35 cellular contexts compared by ENCODE assay signal in the genomic region with DNA sequence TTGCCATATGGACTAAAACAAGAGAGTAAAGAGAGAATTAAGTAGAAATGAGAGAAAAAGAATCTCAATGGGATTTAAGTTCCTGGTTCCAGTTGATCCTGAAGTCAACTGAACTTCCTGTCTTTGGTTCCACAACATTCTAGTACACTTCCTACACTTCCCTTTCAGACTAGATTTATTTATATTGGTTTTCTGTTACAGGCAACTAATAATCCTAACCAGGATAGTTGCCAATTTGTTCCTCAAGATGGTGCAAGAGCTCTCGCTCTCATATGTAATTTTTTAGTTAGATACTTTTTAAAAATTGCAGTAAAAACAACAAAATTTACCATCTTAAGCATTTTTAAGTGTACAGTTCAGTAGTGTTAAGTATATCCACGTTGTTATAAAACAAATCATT. TPM values are rescaled to one million over a fixed set of nuclear protein-coding genes. Genes with fewer than 3 reads are reported as not detected.
DNase-seq lines count a peak whose midpoint lies in the region; ATAC-seq, FAIRE-seq and TF ChIP-seq lines count a peak whose summit lies in the region.
"Had no signal": no experiment of that assay in that cellular context is flagged by ENCODE, and none has a peak within 500 bp of the region (broad histone marks: within the 10 kb centered on the region; RNA-seq: fewer than 3 reads in every experiment).

No MANE protein-coding gene starts in this region.

- SMC1A ChIA-PET in GM12878 (lab: Charles Lee; ENCODE audit: uncharacterized antibody, unreplicated experiment): no interaction called here

- H3K4me3 Mint-ChIP-seq in T-helper 17 cell: no peak overlapping the region
- H3K4me3 Mint-ChIP-seq: activated CD8-positive, alpha-beta T cell treated with anti-CD3 and anti-CD28 coated beads, Interleukin-2, amount 10 ng/mL, durations not matched to agents 7 days and 5 days; activated naive CD8-positive, alpha-beta T cell treated with anti-CD3 and anti-CD28 coated beads, Interleukin-2, amount 10 ng/mL, durations not matched to agents 7 days and 5 days; nephron; T-cell had no signal

- intact Hi-C loops in GM12878 (cut with micrococcal nuclease; ENCODE audit: unreplicated experiment): no loop called here

- CTCF ChIA-PET in GM12878 (lab: Yijun Ruan, JAX): interaction anchor here (1.7 kb wide), 1 partner anchor 26 kb away, joined by 3 read pairs; no protein-coding TSS in a partner anchor

- no TSS peak for BruUV-seq in GM12878 (replicated peaks; lab: Mats Ljungman, UMichigan)

- peaks cover 0 to 3% of the 10 kb centered on the region in 2 experiments; a peak in 1 of 4 replicates for H3K27me3 ChIP-seq in GM12878 (replicated peaks in 1 of 2; ENCODE audit: control insufficient read depth in 2 of 2, insufficient read depth in 2 of 2, low read length in 1 of 2)
- H3K27me3 ChIP-seq: BLaER1, ovary, testis, vagina had no signal

- in situ Hi-C loops in GM12878 (cut with MboI): no loop called here

- TF ChIP-seq RAD21 in GM12878 (IDR thresholded peaks at IDR 0.05; ENCODE audit: insufficient read depth, low read depth, low read length): no peak

- POLR2A ChIA-PET in GM12878 (lab: Charles Lee): no interaction called here

- no peaks in the 10 kb centered on the region for H3K79me2 ChIP-seq in GM12878 (ENCODE audit: control insufficient read depth, insufficient read depth, low read length)

- no peak overlapping the region for H3K27ac Mint-ChIP-seq in T-helper 17 cell
- H3K27ac Mint-ChIP-seq: activated CD8-positive, alpha-beta T cell treated with anti-CD3 and anti-CD28 coated beads, Interleukin-2, amount 10 ng/mL, durations not matched to agents 7 days and 5 days; activated naive CD8-positive, alpha-beta T cell treated with anti-CD3 and anti-CD28 coated beads, Interleukin-2, amount 10 ng/mL, durations not matched to agents 7 days and 5 days; nephron; T-cell had no signal

- no peak overlapping the region for H3K27ac ChIP-seq in GM12878 (ENCODE audit: control insufficient read depth, insufficient read depth)
- H3K27ac ChIP-seq: BLaER1, lower lobe of right lung, ovary, PC-9, spleen, testis, vagina had no signal

- H3K9ac ChIP-seq in GM12878 (ENCODE audit: control insufficient read depth, insufficient read depth, low read length): no peak overlapping the region
- H3K9ac ChIP-seq: BLaER1 had no signal

- H3K36me3 Mint-ChIP-seq in T-helper 17 cell (ENCODE audit: low read depth): peaks cover 2% of the 10 kb centered on the region
- H3K36me3 Mint-ChIP-seq: activated naive CD8-positive, alpha-beta T cell treated with anti-CD3 and anti-CD28 coated beads, Interleukin-2, amount 10 ng/mL, durations not matched to agents 7 days and 5 days; T-cell had no signal

- no peak overlapping the region for H2AFZ ChIP-seq in GM12878 (ENCODE audit: control insufficient read depth, low read depth, low read length)
- H2AFZ ChIP-seq: PC-9 had no signal

- no peak overlapping the region for H3K4me3 ChIP-seq in GM12878
- no peak overlapping the region for H3K4me3 ChIP-seq in fibroblast of the aortic adventitia (ENCODE audit: low read depth, low read length)
- H3K4me3 ChIP-seq: BLaER1, K562, lower lobe of right lung, mucosa of descending colon, ovary, PC-9, spleen, testis, vagina had no signal

- DNase-seq in ELR (ENCODE audit: low read depth) (peak; percentile 30), M059J (ENCODE audit: low read depth) (peak; percentile 41), GM12878 (ENCODE audit: low read depth, low spot score) (no peak), fibroblast of the aortic adventitia (ENCODE audit: low read depth) (peak; percentile 47), NCI-H2107 (lab: John Stamatoyannopoulos, UW) (no peak), T-helper 17 cell (no peak), NCI-H1694 treated with DMSO at 0.1 percent for 48 hours (lab: John Stamatoyannopoulos, UW) (no peak), LoVo (ENCODE audit: low spot score) (no peak)
- DNase-seq: activated CD4-positive, CD25-positive, alpha-beta regulatory T cell treated with anti-CD3 and anti-CD28 coated beads, Interleukin-2, amount 50 U/mL, for 72 hours; activated CD8-positive, alpha-beta T cell treated with anti-CD3 and anti-CD28 coated beads, Interleukin-2, amount 10 ng/mL, durations not matched to agents 7 days and 5 days; activated effector memory CD4-positive, alpha-beta T cell treated with anti-CD3 and anti-CD28 coated beads, Interleukin-2, amount 50 U/mL, for 16 hours; activated naive CD8-positive, alpha-beta T cell treated with anti-CD3 and anti-CD28 coated beads, Interleukin-2, amount 10 ng/mL, durations not matched to agents 7 days and 5 days; Caco-2; kidney glomerular epithelial cell; lower lobe of right lung; mucosa of descending colon; NCI-H1048; NCI-H1930; NCI-H226; ovary; retina; SIG-M5; spleen; stimulated activated CD4-positive, alpha-beta T cell treated with anti-CD3 and anti-CD28 coated beads, Interleukin-4, amount 100 ng/mL, for 1 hour; stimulated activated naive CD4-positive, alpha-beta T cell treated with Interleukin-2 at 50 U/mL for 16 hours; T-cell; testis had no signal

- H4K20me1 ChIP-seq in GM12878 (ENCODE audit: control insufficient read depth, insufficient read depth): no peaks in the 10 kb centered on the region
- H4K20me1 ChIP-seq: BLaER1 had no signal

- TF ChIP-seq CTCF in GM12878 (IDR thresholded peaks at IDR 0.05 in 2 of 3, conservative IDR thresholded peaks at IDR 0.05 in 1 of 3; ENCODE audit: control insufficient read depth in 2 of 3, extremely low read depth in 1 of 3, insufficient read depth in 1 of 3, low read depth in 3 of 3, low read length in 3 of 3) (no peak), fibroblast of the aortic adventitia (IDR thresholded peaks at IDR 0.05; ENCODE audit: insufficient read depth, low read length) (no peak)

- peak; percentile 7 for FAIRE-seq in GM12878 (lab: Jason Lieb, UNC)
- FAIRE-seq: GM12892, K562, TTC549 had no signal

- no peak for TF ChIP-seq POLR2A in GM12878 (IDR thresholded peaks at IDR 0.05; ENCODE audit: low read depth, low read length)

- no peak for TF ChIP-seq EP300 in GM12878 (IDR thresholded peaks at IDR 0.05; ENCODE audit: borderline replicate concordance in 1 of 2, control insufficient read depth in 1 of 2, low read depth in 2 of 2, low read length in 2 of 2)

- peaks cover 27% of the 10 kb centered on the region for H3K27me3 Mint-ChIP-seq in T-helper 17 cell

- peaks cover 2% of the 10 kb centered on the region for H3K4me1 Mint-ChIP-seq in T-helper 17 cell
- H3K4me1 Mint-ChIP-seq: T-cell had no signal

- H3K4me2 ChIP-seq in GM12878 (ENCODE audit: control insufficient read depth, insufficient read depth): no peak overlapping the region
- H3K4me2 ChIP-seq: BLaER1, PC-9 had no signal

- H3K4me1 ChIP-seq in GM12878 (ENCODE audit: control insufficient read depth, insufficient read depth, low read length): no peaks in the 10 kb centered on the region
- H3K4me1 ChIP-seq: BLaER1, Caco-2, lower lobe of right lung, spleen, testis had no signal

- RAD21 ChIA-PET in GM12878 (lab: Charles Lee; ENCODE audit: unreplicated experiment): no interaction called here

- 5% methylated on average over 2 of the region's 2 CpGs for WGBS in GM12878 (ENCODE audit: insufficient coverage, insufficient replicate concordance, low lambda C conversion rate, missing lambda C conversion rate)

- no peaks in the 10 kb centered on the region for H3K36me3 ChIP-seq in GM12878 (ENCODE audit: control insufficient read depth in 2 of 2, insufficient read depth in 2 of 2, low read length in 1 of 2)
- H3K36me3 ChIP-seq: BLaER1, lower lobe of right lung, ovary, spleen, vagina had no signal

- no peaks in the 10 kb centered on the region; the same call in 1 of the 3 replicates for H3K9me3 ChIP-seq in GM12878 (replicated peaks; ENCODE audit: control insufficient read depth, insufficient read depth, low read length)
- no peaks in the 10 kb centered on the region for H3K9me3 ChIP-seq in T-helper 17 cell (ENCODE audit: control insufficient read depth, low read length, poor library complexity, severe bottlenecking)
- H3K9me3 ChIP-seq: Caco-2, lower lobe of right lung, mucosa of descending colon, ovary, testis, vagina had no signal

- ATAC-seq in GM12878 (no peak), T-helper 17 cell (no peak)
- ATAC-seq: activated CD8-positive, alpha-beta T cell treated with anti-CD3 and anti-CD28 coated beads, Interleukin-2, amount 10 ng/mL, durations not matched to agents 7 days and 5 days; esophagus mucosa; K562; lower lobe of right lung; mucosa of descending colon; T-cell had no signal

TF ChIP-seq in GM12878, 131 proteins besides CTCF, POLR2A, EP300 and RAD21 (continues in another document):
- TF ChIP-seq NRF1 (conservative IDR thresholded peaks at IDR 0.05; ENCODE audit: low read depth, low read length) (no peak), ZNF207 (IDR thresholded peaks at IDR 0.05; ENCODE audit: borderline replicate concordance) (no peak), CHD1 (IDR thresholded peaks at IDR 0.05; ENCODE audit: low read depth, low read length) (no peak), EGR1 (IDR thresholded peaks at IDR 0.05; ENCODE audit: borderline replicate concordance in 1 of 2, low read depth in 2 of 2, low read length in 2 of 2) (no peak), POLR2AphosphoS2 (IDR thresholded peaks at IDR 0.05; ENCODE audit: low read depth, low read length) (no peak), PAX5 (IDR thresholded peaks at IDR 0.05; ENCODE audit: borderline replicate concordance, low read depth, low read length) (no peak), STAT3 (IDR thresholded peaks at IDR 0.05; ENCODE audit: low read depth, low read length) (no peak), STAT1 (conservative IDR thresholded peaks at IDR 0.05) (no peak), GATAD2B (conservative IDR thresholded peaks at IDR 0.05; ENCODE audit: low read depth) (no peak)

RNA-seq across cellular contexts. Expression of gene TRIM45, which starts 28.8 kb away (rescaled TPM):
- total RNA-seq in M059J (2014; rRNA removed; shearing (Covaris generic)): 1.5 and 4.2 TPM in 2 replicates
- 0.47 and 0.58 TPM in 2 replicates for total RNA-seq in GM12878 (2013; cell fraction: nucleolus; rRNA removed)
- 0.40 and 0.54 TPM in 2 replicates for total RNA-seq in GM12878 (2014; rRNA removed)
- total RNA-seq in GM12878 (2014; rRNA removed; fragmentation: Illumina TruSeq; extraction: Trizol): 0.23 and 0.31 TPM in 2 replicates
- total RNA-seq in GM12878 (2021): 0.44 and 0.48 TPM in 2 replicates
- 0.92 TPM for polyA plus RNA-seq in GM12878 (2011; ENCODE audit: low read depth)
- 0.30 and 0.48 TPM in 2 replicates for polyA plus RNA-seq in GM12878 (2011; rRNA removed)
- 0.54 and 0.64 TPM in 2 replicates for polyA plus RNA-seq in GM12878 (2011; cell fraction: cytosol; rRNA removed)
- 0.78 and 1.1 TPM in 2 replicates for polyA plus RNA-seq in GM12878 (2011; cell fraction: nucleus; rRNA removed)
- 0.87 and 0.88 TPM in 2 replicates for polyA plus RNA-seq in GM12878 (2012)
- polyA plus RNA-seq in GM12878 (2014; fragmentation: Illumina TruSeq; extraction: Trizol): 0.54 and 0.56 TPM in 2 replicates
- polyA plus RNA-seq in GM12878 (2014; fragmentation: Nextera tagmentation; extraction: Ambion mirVana): under 1 TPM; 0.42 TPM
- polyA plus RNA-seq in GM12878 (2014; rRNA removed): 0.43 and 0.56 TPM in 2 replicates
- polyA plus RNA-seq in GM12878 (2016; fragmentation: Nextera tagmentation; extraction: Ambion mirVana): under 1 TPM; 0.60 to 0.86 TPM
- 0.15 TPM in 2 replicates for polyA minus RNA-seq in GM12878 (2011; rRNA and poly(A)+ RNA removed)
- polyA minus RNA-seq in GM12878 (2011; cell fraction: cytosol; rRNA and poly(A)+ RNA removed): not detected in 2 replicates
- polyA minus RNA-seq in GM12878 (2011; cell fraction: nucleus; rRNA and poly(A)+ RNA removed): 0.12 and 0.57 TPM in 2 replicates
- 3.3 and 8.1 TPM in 2 replicates for total RNA-seq in fibroblast of the aortic adventitia (ENCODE audit: low replicate concordance)
- total RNA-seq in T-helper 17 cell: 1 to 10 TPM; 1.0 to 1.4 TPM

Comparison
In these comparisons a context has a peak if more than half of its experiments do, and no peak if none do; other contexts are left out.
1. DNase-seq: peak in ELR (single experiment), M059J (single experiment) and fibroblast of the aortic adventitia (single experiment); none in GM12878 (single experiment), NCI-H2107 (single experiment), T-helper 17 cell (0 of 3), NCI-H1694 treated with DMSO at 0.1 percent for 48 hours (single experiment) and LoVo (single experiment).